ENCODE assay signal across 21 cellular contexts in genomic region chr1:57860931-57861600, GRCh38.
DNase-seq lines count a peak whose midpoint lies in the region; ATAC-seq, FAIRE-seq and TF ChIP-seq lines count a peak whose summit lies in the region.
"Had no signal": no experiment of that assay in that cellular context is flagged by ENCODE, and none has a peak within 500 bp of the region (broad histone marks: within the 10 kb centered on the region; RNA-seq: fewer than 3 reads in every experiment).

No MANE protein-coding gene starts in this region.

- no peaks in the 10 kb centered on the region for H3K36me3 ChIP-seq in kidney epithelial cell (ENCODE audit: control insufficient read depth, insufficient read depth, low read length)
- no peaks in the 10 kb centered on the region for H3K36me3 ChIP-seq in small intestine (ENCODE audit: control insufficient read depth in 2 of 2, insufficient read depth in 2 of 2, low read length in 2 of 2)

- H3K9me3 ChIP-seq in small intestine (ENCODE audit: control insufficient read depth, low read depth) = no peaks in the 10 kb centered on the region
- H3K9me3 ChIP-seq: SK-N-SH had no signal

- TF ChIP-seq CTCF in kidney epithelial cell (IDR thresholded peaks at IDR 0.05; ENCODE audit: insufficient read depth, low read length, poor library complexity, severe bottlenecking) = no peak

- ATAC-seq in GM18502 (IDR thresholded peaks at IDR 0.05; ENCODE audit: poor library complexity, unreplicated experiment) (no peak), HG02840 (IDR thresholded peaks at IDR 0.05; ENCODE audit: low FRiP score, unreplicated experiment) (no peak)
- ATAC-seq: CD8-positive, alpha-beta T cell had no signal

- no peaks in the 10 kb centered on the region for H3K4me1 ChIP-seq in small intestine (ENCODE audit: control insufficient read depth in 2 of 2, insufficient read depth in 1 of 2, low read depth in 1 of 2, low read length in 1 of 2)

- DNase-seq in NCI-H460 (ENCODE audit: extremely low read depth, low read depth) (peak; percentile 5), kidney epithelial cell (ENCODE audit: low read depth) (peak; percentile 48), small intestine (peak; percentile 72), HUDEP-2 (lab: John Stamatoyannopoulos, UW; ENCODE audit: unreplicated experiment in 76 of 76) (no peak)
- DNase-seq in stimulated activated CD4-positive, alpha-beta T cell treated with anti-CD3 and anti-CD28 coated beads, Interleukin-1b, Interleukin-23, amount 100 ng/mL, for 48 hours = no peak
- DNase-seq: AML-193; CD8-positive, alpha-beta T cell; GDM1; KBM-7; NCI-H1092; NCI-H1436; NCI-H187 treated with DMSO at 0.1 percent for 48 hours; NCI-H510A; PC-9; SIG-M5; SK-N-SH had no signal

- WGBS in small intestine, 3 donors = 23 to 56% (median 29%) methylated on average over 5 of the region's 5 CpGs

- FAIRE-seq in small intestine (lab: Jason Lieb, UNC) = no peak
- FAIRE-seq: GM19239 had no signal

- H3K27me3 ChIP-seq in kidney epithelial cell (ENCODE audit: control insufficient read depth, insufficient read depth, low read length) = no peaks in the 10 kb centered on the region
- H3K27me3 ChIP-seq in small intestine (ENCODE audit: control insufficient read depth in 2 of 2, insufficient read depth in 2 of 2, low read length in 2 of 2) = no peaks in the 10 kb centered on the region

- H3K27ac ChIP-seq in cingulate gyrus (ENCODE audit: low read depth, low read length) = peak overlapping the region; percentile 51
- peak overlapping the region in 1 of 2 donors; percentile 45 for H3K27ac ChIP-seq in small intestine (ENCODE audit: low read depth in 1 of 2, low read length in 1 of 2)
- H3K27ac ChIP-seq: PC-9, RWPE1 had no signal

- H3K4me3 ChIP-seq in kidney epithelial cell (ENCODE audit: low read depth, low read length) (no peak overlapping the region), small intestine (ENCODE audit: low read depth in 1 of 2, low read length in 2 of 2) (no peak overlapping the region)
- H3K4me3 ChIP-seq: PC-9 had no signal

Comparison
In these comparisons a context has a peak if more than half of its experiments do, and no peak if none do; other contexts are left out.
1. DNase-seq: peak in NCI-H460 (single experiment), kidney epithelial cell (single experiment) and small intestine (single experiment); none in HUDEP-2 (0 of 76) and stimulated activated CD4-positive, alpha-beta T cell treated with anti-CD3 and anti-CD28 coated beads, Interleukin-1b, Interleukin-23, amount 100 ng/mL, for 48 hours (single experiment).